In the genomic region with DNA sequence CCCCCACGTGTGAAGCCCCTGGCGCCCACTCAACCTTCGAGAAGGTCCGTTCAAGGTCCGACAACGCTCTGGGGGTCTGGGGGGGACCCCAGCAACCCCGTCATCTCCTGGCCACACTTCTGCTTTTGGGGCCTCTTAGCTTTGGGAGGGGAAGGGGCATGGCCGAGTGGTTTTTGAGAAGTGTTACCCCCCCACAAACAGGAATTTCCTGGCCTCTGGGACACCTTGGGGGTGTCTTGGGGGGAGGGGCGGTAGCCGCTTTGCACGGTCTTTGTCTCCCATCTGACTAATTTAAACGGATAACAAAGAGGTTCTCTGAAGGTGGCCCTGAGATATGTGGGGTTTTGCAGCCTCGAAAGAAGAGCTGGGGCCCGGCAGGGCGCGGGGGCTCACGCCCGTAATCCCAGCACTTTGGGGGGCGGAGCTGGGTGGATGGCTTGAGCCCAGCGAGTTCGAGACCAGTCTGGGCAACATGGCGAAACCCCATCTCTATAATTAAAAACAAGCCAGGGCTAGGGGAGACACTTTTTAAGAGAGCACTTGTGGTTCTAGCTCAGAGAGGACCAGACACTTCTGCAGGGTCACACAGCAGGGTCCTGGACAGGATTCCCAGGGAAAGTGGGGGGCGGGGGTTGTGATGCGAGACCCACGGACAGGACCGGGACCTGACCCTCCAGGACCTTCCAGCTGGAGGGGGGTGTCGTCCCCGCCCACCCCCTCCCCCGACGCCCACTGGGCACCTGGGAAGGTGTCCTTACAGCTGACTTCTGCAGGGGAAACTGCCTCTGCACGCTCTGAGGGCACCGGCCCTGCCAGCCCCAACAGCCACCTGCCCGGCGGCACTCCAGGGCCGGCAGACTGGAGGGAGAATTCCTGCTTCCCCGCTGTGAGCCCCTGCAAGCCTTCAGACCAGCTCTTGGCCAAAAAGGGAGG, we compare ENCODE assay signal across 2 cellular contexts.
TF ChIP-seq lines count a peak whose summit lies in the region.

No MANE protein-coding gene starts in this region.

TF ChIP-seq in GM12891, 5 proteins besides CTCF, POLR2A, EP300 and RAD21:
- TF ChIP-seq PAX5 (IDR thresholded peaks at IDR 0.05; ENCODE audit: insufficient read depth, low read length, severe bottlenecking) (no peak), SPI1 (IDR thresholded peaks at IDR 0.05; ENCODE audit: low read depth, low read length) (peak; percentile 68)

TF ChIP-seq in GM12878, 131 proteins besides CTCF, POLR2A, EP300 and RAD21:
- TF ChIP-seq NFIC (IDR thresholded peaks at IDR 0.05; ENCODE audit: low read depth, low read length) (peak; percentile 40; the same call in 1 of the 2 replicates), SPI1 (IDR thresholded peaks at IDR 0.05; ENCODE audit: borderline replicate concordance, insufficient read depth, low read depth, low read length) (peak; percentile 78), MTA2 (IDR thresholded peaks at IDR 0.05; ENCODE audit: low read depth) (peak; percentile 13; the same call in 1 of the 2 replicates), MXI1 (IDR thresholded peaks at IDR 0.05; ENCODE audit: low read depth, low read length) (no peak), MEF2B (IDR thresholded peaks at IDR 0.05; ENCODE audit: partially characterized antibody, poor library complexity, severe bottlenecking) (peak; percentile 22), RUNX3 (IDR thresholded peaks at IDR 0.05; ENCODE audit: low read length) (peak; percentile 40), YY1 (IDR thresholded peaks at IDR 0.05; ENCODE audit: low read depth, low read length) (peak; percentile 34; the same call in 1 of the 2 replicates), FOXM1 (IDR thresholded peaks at IDR 0.05; ENCODE audit: low read depth, low read length) (peak; percentile 42; the same call in 1 of the 2 replicates), SMARCA5 (IDR thresholded peaks at IDR 0.05) (peak; percentile 29), ETV6 (conservative IDR thresholded peaks at IDR 0.05 in 1 of 2, IDR thresholded peaks at IDR 0.05 in 1 of 2; ENCODE audit: borderline replicate concordance in 1 of 2, low read depth in 1 of 2) (peak in 1 of 2 experiments; percentile 8; a peak in 2 of 4 replicates), ESRRA (IDR thresholded peaks at IDR 0.05; ENCODE audit: low read length) (no peak)
- TF ChIP-seq, protein P1, sequence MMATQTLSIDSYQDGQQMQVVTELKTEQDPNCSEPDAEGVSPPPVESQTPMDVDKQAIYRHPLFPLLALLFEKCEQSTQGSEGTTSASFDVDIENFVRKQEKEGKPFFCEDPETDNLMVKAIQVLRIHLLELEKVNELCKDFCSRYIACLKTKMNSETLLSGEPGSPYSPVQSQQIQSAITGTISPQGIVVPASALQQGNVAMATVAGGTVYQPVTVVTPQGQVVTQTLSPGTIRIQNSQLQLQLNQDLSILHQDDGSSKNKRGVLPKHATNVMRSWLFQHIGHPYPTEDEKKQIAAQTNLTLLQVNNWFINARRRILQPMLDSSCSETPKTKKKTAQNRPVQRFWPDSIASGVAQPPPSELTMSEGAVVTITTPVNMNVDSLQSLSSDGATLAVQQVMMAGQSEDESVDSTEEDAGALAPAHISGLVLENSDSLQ (IDR thresholded peaks at IDR 0.05) = no peak
TF ChIP-seq in GM12878: peak in this region for 9.
